1 cellular context compared by ENCODE assay signal in genomic region chr12:69657376-69658137, GRCh38.
A peak's percentile ranks its signal among the peaks of the same experiment; 100 is the strongest.
TF ChIP-seq lines count a peak whose summit lies in the region.

No MANE protein-coding gene starts in this region.

TF ChIP-seq in K562, 482 proteins besides CTCF, POLR2A, EP300 and RAD21 (continues in another document):
- TF ChIP-seq CEBPG (CRISPR knock-in tag; IDR thresholded peaks at IDR 0.05), result peak; percentile 58; the same call in 1 of the 2 replicates
- TF ChIP-seq CEBPG (tag; conservative IDR thresholded peaks at IDR 0.05 in 1 of 2, IDR thresholded peaks at IDR 0.05 in 1 of 2), result no peak
- no peak for TF ChIP-seq HDAC3 (IDR thresholded peaks at IDR 0.05; ENCODE audit: borderline replicate concordance, partially characterized antibody)
- TF ChIP-seq NR2C2 (CRISPR knock-in tag; IDR thresholded peaks at IDR 0.05), result no peak
- peak; percentile 83 for TF ChIP-seq NR2C2 (tag; IDR thresholded peaks at IDR 0.05)
- TF ChIP-seq KDM1A (IDR thresholded peaks at IDR 0.05), result peak; percentile 81 to 84
- peak; percentile 51 for TF ChIP-seq CXXC5 (CRISPR knock-in tag; IDR thresholded peaks at IDR 0.05)
- TF ChIP-seq CCAR2 (IDR thresholded peaks at IDR 0.05; ENCODE audit: low read depth, low read length), result no peak
- no peak for TF ChIP-seq ZNF77 (CRISPR knock-in tag; IDR thresholded peaks at IDR 0.05)
- 0 out of 2 replicates have a peak, but pooled peaks have one; percentile 32 for TF ChIP-seq ZBTB7A (IDR thresholded peaks at IDR 0.05; ENCODE audit: borderline replicate concordance, control insufficient read depth, low read depth, low read length)
- TF ChIP-seq PML (IDR thresholded peaks at IDR 0.05; ENCODE audit: low read length), result no peak
- TF ChIP-seq, protein P1, sequence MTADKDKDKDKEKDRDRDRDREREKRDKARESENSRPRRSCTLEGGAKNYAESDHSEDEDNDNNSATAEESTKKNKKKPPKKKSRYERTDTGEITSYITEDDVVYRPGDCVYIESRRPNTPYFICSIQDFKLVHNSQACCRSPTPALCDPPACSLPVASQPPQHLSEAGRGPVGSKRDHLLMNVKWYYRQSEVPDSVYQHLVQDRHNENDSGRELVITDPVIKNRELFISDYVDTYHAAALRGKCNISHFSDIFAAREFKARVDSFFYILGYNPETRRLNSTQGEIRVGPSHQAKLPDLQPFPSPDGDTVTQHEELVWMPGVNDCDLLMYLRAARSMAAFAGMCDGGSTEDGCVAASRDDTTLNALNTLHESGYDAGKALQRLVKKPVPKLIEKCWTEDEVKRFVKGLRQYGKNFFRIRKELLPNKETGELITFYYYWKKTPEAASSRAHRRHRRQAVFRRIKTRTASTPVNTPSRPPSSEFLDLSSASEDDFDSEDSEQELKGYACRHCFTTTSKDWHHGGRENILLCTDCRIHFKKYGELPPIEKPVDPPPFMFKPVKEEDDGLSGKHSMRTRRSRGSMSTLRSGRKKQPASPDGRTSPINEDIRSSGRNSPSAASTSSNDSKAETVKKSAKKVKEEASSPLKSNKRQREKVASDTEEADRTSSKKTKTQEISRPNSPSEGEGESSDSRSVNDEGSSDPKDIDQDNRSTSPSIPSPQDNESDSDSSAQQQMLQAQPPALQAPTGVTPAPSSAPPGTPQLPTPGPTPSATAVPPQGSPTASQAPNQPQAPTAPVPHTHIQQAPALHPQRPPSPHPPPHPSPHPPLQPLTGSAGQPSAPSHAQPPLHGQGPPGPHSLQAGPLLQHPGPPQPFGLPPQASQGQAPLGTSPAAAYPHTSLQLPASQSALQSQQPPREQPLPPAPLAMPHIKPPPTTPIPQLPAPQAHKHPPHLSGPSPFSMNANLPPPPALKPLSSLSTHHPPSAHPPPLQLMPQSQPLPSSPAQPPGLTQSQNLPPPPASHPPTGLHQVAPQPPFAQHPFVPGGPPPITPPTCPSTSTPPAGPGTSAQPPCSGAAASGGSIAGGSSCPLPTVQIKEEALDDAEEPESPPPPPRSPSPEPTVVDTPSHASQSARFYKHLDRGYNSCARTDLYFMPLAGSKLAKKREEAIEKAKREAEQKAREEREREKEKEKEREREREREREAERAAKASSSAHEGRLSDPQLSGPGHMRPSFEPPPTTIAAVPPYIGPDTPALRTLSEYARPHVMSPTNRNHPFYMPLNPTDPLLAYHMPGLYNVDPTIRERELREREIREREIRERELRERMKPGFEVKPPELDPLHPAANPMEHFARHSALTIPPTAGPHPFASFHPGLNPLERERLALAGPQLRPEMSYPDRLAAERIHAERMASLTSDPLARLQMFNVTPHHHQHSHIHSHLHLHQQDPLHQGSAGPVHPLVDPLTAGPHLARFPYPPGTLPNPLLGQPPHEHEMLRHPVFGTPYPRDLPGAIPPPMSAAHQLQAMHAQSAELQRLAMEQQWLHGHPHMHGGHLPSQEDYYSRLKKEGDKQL (CRISPR knock-in tag; IDR thresholded peaks at IDR 0.05; ENCODE audit: borderline replicate concordance), result no peak
- TF ChIP-seq ZFP1 (CRISPR knock-in tag; IDR thresholded peaks at IDR 0.05), result no peak
- TF ChIP-seq EGR1 (conservative IDR thresholded peaks at IDR 0.05), result no peak
- TF ChIP-seq SP2 (IDR thresholded peaks at IDR 0.05; ENCODE audit: extremely low read depth, low read depth, low read length, poor library complexity, severe bottlenecking), result no peak
- TF ChIP-seq PHF8 (IDR thresholded peaks at IDR 0.05; ENCODE audit: borderline replicate concordance, low read length), result no peak
- TF ChIP-seq DNMT1 (IDR thresholded peaks at IDR 0.05), result no peak
- no peak for TF ChIP-seq CREB5 (CRISPR knock-in tag; IDR thresholded peaks at IDR 0.05)
- no peak for TF ChIP-seq TAF1 (IDR thresholded peaks at IDR 0.05; ENCODE audit: control insufficient read depth, extremely low read depth, insufficient read depth, low read length, severe bottlenecking)
- TF ChIP-seq NBN (IDR thresholded peaks at IDR 0.05; ENCODE audit: low read depth), result peak; percentile 34; the same call in 1 of the 2 replicates
- TF ChIP-seq STAT6 (CRISPR knock-in tag; IDR thresholded peaks at IDR 0.05), result no peak
- no peak for TF ChIP-seq ZNF134 (CRISPR knock-in tag; conservative IDR thresholded peaks at IDR 0.05)
- no peak for TF ChIP-seq MTF1 (CRISPR knock-in tag; IDR thresholded peaks at IDR 0.05; ENCODE audit: borderline replicate concordance)
- TF ChIP-seq, protein P2, sequence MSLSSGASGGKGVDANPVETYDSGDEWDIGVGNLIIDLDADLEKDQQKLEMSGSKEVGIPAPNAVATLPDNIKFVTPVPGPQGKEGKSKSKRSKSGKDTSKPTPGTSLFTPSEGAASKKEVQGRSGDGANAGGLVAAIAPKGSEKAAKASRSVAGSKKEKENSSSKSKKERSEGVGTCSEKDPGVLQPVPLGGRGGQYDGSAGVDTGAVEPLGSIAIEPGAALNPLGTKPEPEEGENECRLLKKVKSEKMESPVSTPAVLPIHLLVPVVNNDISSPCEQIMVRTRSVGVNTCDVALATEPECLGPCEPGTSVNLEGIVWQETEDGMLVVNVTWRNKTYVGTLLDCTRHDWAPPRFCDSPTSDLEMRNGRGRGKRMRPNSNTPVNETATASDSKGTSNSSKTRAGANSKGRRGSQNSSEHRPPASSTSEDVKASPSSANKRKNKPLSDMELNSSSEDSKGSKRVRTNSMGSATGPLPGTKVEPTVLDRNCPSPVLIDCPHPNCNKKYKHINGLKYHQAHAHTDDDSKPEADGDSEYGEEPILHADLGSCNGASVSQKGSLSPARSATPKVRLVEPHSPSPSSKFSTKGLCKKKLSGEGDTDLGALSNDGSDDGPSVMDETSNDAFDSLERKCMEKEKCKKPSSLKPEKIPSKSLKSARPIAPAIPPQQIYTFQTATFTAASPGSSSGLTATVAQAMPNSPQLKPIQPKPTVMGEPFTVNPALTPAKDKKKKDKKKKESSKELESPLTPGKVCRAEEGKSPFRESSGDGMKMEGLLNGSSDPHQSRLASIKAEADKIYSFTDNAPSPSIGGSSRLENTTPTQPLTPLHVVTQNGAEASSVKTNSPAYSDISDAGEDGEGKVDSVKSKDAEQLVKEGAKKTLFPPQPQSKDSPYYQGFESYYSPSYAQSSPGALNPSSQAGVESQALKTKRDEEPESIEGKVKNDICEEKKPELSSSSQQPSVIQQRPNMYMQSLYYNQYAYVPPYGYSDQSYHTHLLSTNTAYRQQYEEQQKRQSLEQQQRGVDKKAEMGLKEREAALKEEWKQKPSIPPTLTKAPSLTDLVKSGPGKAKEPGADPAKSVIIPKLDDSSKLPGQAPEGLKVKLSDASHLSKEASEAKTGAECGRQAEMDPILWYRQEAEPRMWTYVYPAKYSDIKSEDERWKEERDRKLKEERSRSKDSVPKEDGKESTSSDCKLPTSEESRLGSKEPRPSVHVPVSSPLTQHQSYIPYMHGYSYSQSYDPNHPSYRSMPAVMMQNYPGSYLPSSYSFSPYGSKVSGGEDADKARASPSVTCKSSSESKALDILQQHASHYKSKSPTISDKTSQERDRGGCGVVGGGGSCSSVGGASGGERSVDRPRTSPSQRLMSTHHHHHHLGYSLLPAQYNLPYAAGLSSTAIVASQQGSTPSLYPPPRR (CRISPR knock-in tag; IDR thresholded peaks at IDR 0.05; ENCODE audit: borderline replicate concordance), result no peak
- no peak for TF ChIP-seq NUFIP1 (IDR thresholded peaks at IDR 0.05; ENCODE audit: partially characterized antibody)
- TF ChIP-seq POLR3G (IDR thresholded peaks at IDR 0.05; ENCODE audit: extremely low read depth, insufficient read length, insufficient replicate concordance), result no peak
- TF ChIP-seq ZNF75A (CRISPR knock-in tag; IDR thresholded peaks at IDR 0.05), result 0 out of 2 replicates have a peak, but pooled peaks have one; percentile 29
- TF ChIP-seq RB1 (IDR thresholded peaks at IDR 0.05; ENCODE audit: low read depth), result no peak
- TF ChIP-seq, protein P3, sequence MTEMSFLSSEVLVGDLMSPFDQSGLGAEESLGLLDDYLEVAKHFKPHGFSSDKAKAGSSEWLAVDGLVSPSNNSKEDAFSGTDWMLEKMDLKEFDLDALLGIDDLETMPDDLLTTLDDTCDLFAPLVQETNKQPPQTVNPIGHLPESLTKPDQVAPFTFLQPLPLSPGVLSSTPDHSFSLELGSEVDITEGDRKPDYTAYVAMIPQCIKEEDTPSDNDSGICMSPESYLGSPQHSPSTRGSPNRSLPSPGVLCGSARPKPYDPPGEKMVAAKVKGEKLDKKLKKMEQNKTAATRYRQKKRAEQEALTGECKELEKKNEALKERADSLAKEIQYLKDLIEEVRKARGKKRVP (CRISPR knock-in tag; IDR thresholded peaks at IDR 0.05), result peak; percentile 35; the same call in 1 of the 2 replicates
- TF ChIP-seq TAF9B (IDR thresholded peaks at IDR 0.05; ENCODE audit: partially characterized antibody), result no peak
- TF ChIP-seq MAFG (tag; conservative IDR thresholded peaks at IDR 0.05), result peak; percentile 95
- no peak for TF ChIP-seq KLF16 (IDR thresholded peaks at IDR 0.05)
- no peak for TF ChIP-seq POLR2B (IDR thresholded peaks at IDR 0.05; ENCODE audit: low read depth, partially characterized antibody)
- peak; percentile 44; the same call in 1 of the 2 replicates for TF ChIP-seq NR2C1 (IDR thresholded peaks at IDR 0.05)
- peak; percentile 15; the same call in 1 of the 2 replicates for TF ChIP-seq NR2C1 (tag; IDR thresholded peaks at IDR 0.05)
- no peak for TF ChIP-seq ZEB2 (IDR thresholded peaks at IDR 0.05)
- no peak for TF ChIP-seq SIN3A (IDR thresholded peaks at IDR 0.05; ENCODE audit: borderline replicate concordance in 2 of 2, control insufficient read depth in 1 of 2, low read depth in 2 of 2, low read length in 2 of 2)
- peak; percentile 76 for TF ChIP-seq ARID1B (IDR thresholded peaks at IDR 0.05)
- TF ChIP-seq ZNF347 (CRISPR knock-in tag; IDR thresholded peaks at IDR 0.05; ENCODE audit: low read depth), result no peak
- peak; percentile 53 for TF ChIP-seq CTBP1 (IDR thresholded peaks at IDR 0.05; ENCODE audit: borderline replicate concordance)
- no peak for TF ChIP-seq MTA1 (IDR thresholded peaks at IDR 0.05; ENCODE audit: borderline replicate concordance)
- 0 out of 4 replicates have a peak, but pooled peaks of 1 of the 2 experiments have one; percentile 20 for TF ChIP-seq FOXK2 (conservative IDR thresholded peaks at IDR 0.05 in 1 of 2, IDR thresholded peaks at IDR 0.05 in 1 of 2; ENCODE audit: low read depth in 2 of 2)
- TF ChIP-seq ZFP36 (IDR thresholded peaks at IDR 0.05; ENCODE audit: low read depth, low read length, partially characterized antibody), result no peak
- TF ChIP-seq PHB2 (IDR thresholded peaks at IDR 0.05; ENCODE audit: low read depth), result no peak
- TF ChIP-seq RBBP5 (IDR thresholded peaks at IDR 0.05; ENCODE audit: borderline replicate concordance, insufficient read depth, low read length, poor library complexity, severe bottlenecking), result no peak
- TF ChIP-seq, protein P4, sequence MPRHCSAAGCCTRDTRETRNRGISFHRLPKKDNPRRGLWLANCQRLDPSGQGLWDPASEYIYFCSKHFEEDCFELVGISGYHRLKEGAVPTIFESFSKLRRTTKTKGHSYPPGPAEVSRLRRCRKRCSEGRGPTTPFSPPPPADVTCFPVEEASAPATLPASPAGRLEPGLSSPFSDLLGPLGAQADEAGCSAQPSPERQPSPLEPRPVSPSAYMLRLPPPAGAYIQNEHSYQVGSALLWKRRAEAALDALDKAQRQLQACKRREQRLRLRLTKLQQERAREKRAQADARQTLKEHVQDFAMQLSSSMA (CRISPR knock-in tag; IDR thresholded peaks at IDR 0.05), result no peak
- TF ChIP-seq NCOA2 (IDR thresholded peaks at IDR 0.05; ENCODE audit: partially characterized antibody in 2 of 2), result no peak
- no peak for TF ChIP-seq MIER1 (IDR thresholded peaks at IDR 0.05; ENCODE audit: low read depth)
- peak; percentile 57; the same call in 1 of the 2 replicates for TF ChIP-seq SMAD4 (CRISPR knock-in tag; conservative IDR thresholded peaks at IDR 0.05)
- no peak for TF ChIP-seq SAFB2 (IDR thresholded peaks at IDR 0.05; ENCODE audit: borderline replicate concordance, low read depth, low read length, severe bottlenecking)
- no peak for TF ChIP-seq CHCHD3 (CRISPR knock-in tag; IDR thresholded peaks at IDR 0.05)
- TF ChIP-seq GATA2 (CRISPR knock-in tag; IDR thresholded peaks at IDR 0.05), result no peak
- TF ChIP-seq ZNF644 (tag; IDR thresholded peaks at IDR 0.05; ENCODE audit: low read depth), result no peak
